ENCODE assay signal across 8 cellular contexts in the genomic region with DNA sequence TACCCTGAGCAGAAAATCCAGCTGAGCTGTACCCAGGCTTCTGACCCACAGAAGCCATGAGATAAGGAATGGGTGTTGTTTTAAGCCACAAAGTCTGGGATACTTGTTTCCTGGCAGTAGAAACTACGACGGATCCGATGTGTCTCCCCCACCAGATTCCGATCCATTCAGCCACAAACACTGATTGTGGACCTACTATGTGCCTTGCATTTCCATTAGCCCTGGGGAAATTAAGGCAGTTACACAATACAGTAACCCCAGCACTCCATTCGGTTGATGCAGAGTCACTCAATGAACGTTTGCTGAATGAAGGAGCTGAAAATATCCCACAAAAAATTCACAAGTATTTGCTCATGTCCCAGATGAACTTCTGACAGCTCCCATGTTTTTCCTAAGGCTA.
"Had no signal": no experiment of that assay in that cellular context is flagged by ENCODE, and none has a peak within 500 bp of the region (broad histone marks: within the 10 kb centered on the region; RNA-seq: fewer than 3 reads in every experiment).

No MANE protein-coding gene starts in this region.

- DNase-seq: GM23248, GOT3, H9, HCEC 1CT, IMR-90 had no signal

- H2AFZ ChIP-seq: GM23248 had no signal

- H3K27ac ChIP-seq: GM23248, KMS-11 had no signal

- FAIRE-seq: H54, HTR-8/SVneo had no signal

- H3K9ac ChIP-seq: GM23248, KMS-11 had no signal

- H3K4me3 ChIP-seq: GM23248 had no signal

- H3K4me2 ChIP-seq: KMS-11 had no signal
